Comparison of ENCODE assay signal across 1 cellular context in the genomic region with DNA sequence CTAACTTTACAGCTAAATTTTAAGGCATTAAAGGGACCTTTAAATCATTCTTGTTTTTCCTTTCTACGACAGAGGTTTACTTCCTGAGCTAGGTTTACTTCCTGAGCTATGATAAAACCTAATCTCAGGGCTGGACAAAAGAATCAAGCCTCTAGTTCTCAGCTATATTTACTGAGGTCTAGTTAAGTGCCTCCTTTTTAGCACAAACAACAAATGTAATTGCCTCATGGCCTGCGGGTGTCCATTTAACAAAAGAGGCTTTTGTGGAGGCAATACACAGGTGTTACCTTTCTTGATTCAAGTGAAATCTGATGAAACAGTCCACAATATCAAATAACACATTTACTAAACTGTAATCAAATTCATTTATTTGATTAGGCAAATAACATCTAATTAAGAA.
TF ChIP-seq lines count a peak whose summit lies in the region.

No MANE protein-coding gene starts in this region.

TF ChIP-seq in HepG2, 621 proteins besides CTCF, POLR2A, EP300 and RAD21 (continued from another document):
- TF ChIP-seq ZFP36L1 (CRISPR knock-in tag; IDR thresholded peaks at IDR 0.05), result no peak
- TF ChIP-seq ZSCAN29 (CRISPR knock-in tag; conservative IDR thresholded peaks at IDR 0.05), result no peak
- TF ChIP-seq, protein P1, sequence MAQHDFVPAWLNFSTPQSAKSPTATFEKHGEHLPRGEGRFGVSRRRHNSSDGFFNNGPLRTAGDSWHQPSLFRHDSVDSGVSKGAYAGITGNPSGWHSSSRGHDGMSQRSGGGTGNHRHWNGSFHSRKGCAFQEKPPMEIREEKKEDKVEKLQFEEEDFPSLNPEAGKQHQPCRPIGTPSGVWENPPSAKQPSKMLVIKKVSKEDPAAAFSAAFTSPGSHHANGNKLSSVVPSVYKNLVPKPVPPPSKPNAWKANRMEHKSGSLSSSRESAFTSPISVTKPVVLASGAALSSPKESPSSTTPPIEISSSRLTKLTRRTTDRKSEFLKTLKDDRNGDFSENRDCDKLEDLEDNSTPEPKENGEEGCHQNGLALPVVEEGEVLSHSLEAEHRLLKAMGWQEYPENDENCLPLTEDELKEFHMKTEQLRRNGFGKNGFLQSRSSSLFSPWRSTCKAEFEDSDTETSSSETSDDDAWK (CRISPR knock-in tag; IDR thresholded peaks at IDR 0.05), result no peak
- TF ChIP-seq ZC3H4 (CRISPR knock-in tag; IDR thresholded peaks at IDR 0.05; ENCODE audit: borderline replicate concordance), result no peak
- TF ChIP-seq ZNF556 (CRISPR knock-in tag; IDR thresholded peaks at IDR 0.05; ENCODE audit: borderline replicate concordance), result no peak
- TF ChIP-seq MYNN (CRISPR knock-in tag; IDR thresholded peaks at IDR 0.05; ENCODE audit: low read depth), result no peak
- TF ChIP-seq NCOA2 (CRISPR knock-in tag; IDR thresholded peaks at IDR 0.05), result no peak
- no peak for TF ChIP-seq ZNF577 (CRISPR knock-in tag; IDR thresholded peaks at IDR 0.05; ENCODE audit: borderline replicate concordance, low read depth)
- no peak for TF ChIP-seq JUND (CRISPR knock-in tag; IDR thresholded peaks at IDR 0.05)
- TF ChIP-seq ZNF7 (CRISPR knock-in tag; IDR thresholded peaks at IDR 0.05), result no peak
- TF ChIP-seq SKI (IDR thresholded peaks at IDR 0.05; ENCODE audit: partially characterized antibody), result no peak
- no peak for TF ChIP-seq MAFF (IDR thresholded peaks at IDR 0.05; ENCODE audit: low read depth, low read length)
